Comparison of ENCODE assay signal across 9 cellular contexts in genomic region chr5:160311491-160312138, GRCh38. TPM values are rescaled to one million over a fixed set of nuclear protein-coding genes. Genes with fewer than 3 reads are reported as not detected.
DNase-seq lines count a peak whose midpoint lies in the region; ATAC-seq and TF ChIP-seq lines count a peak whose summit lies in the region.
"Had no signal": no experiment of that assay in that cellular context is flagged by ENCODE, and none has a peak within 500 bp of the region (broad histone marks: within the 10 kb centered on the region; RNA-seq: fewer than 3 reads in every experiment).

No MANE protein-coding gene starts in this region.

- no peak for TF ChIP-seq CTCF in mucosa of descending colon (IDR thresholded peaks at IDR 0.05)

- peak; percentile 15 for ATAC-seq in GM18909 (IDR thresholded peaks at IDR 0.05; ENCODE audit: poor library complexity, unreplicated experiment)
- ATAC-seq in mucosa of descending colon, result peak; percentile 62
- no peak for ATAC-seq in HG02840 (IDR thresholded peaks at IDR 0.05; ENCODE audit: low FRiP score, unreplicated experiment)

- DNase-seq in dermis blood vessel endothelial cell (peak; percentile 51), mucosa of descending colon (peak; percentile 41 to 61 (median 56)), hippocampal formation (lab: John Stamatoyannopoulos, UW) (no peak), NCI-H128 (lab: John Stamatoyannopoulos, UW; ENCODE audit: unreplicated experiment) (no peak), NCI-H1105 treated with DMSO at 0.1 percent for 48 hours (lab: John Stamatoyannopoulos, UW) (no peak)

- intact Hi-C loops in mucosa of descending colon (cut with DNase I, micrococcal nuclease), result no loop called here

- peak overlapping the region; percentile 86 for H3K9ac ChIP-seq in HUES64 (ENCODE audit: low read depth, low read length)

- H3K9me3 ChIP-seq in HUES64 (ENCODE audit: insufficient read depth, low read depth, low read length) (no peaks in the 10 kb centered on the region), mucosa of descending colon (no peaks in the 10 kb centered on the region)

- under 1% methylated on average over 44 of the region's 45 CpGs for WGBS in HUES64

- H3K36me3 ChIP-seq in HUES64 (ENCODE audit: insufficient read depth, low read length), result peaks cover 35% of the 10 kb centered on the region
- H3K36me3 ChIP-seq in mucosa of descending colon (ENCODE audit: low read depth), result no peaks in the 10 kb centered on the region

- H3K27ac ChIP-seq in HUES64 (ENCODE audit: low read depth, low read length), result no peak overlapping the region
- H3K27ac ChIP-seq: VCaP had no signal

- peak overlapping the region; percentile 88 for H3K4me3 ChIP-seq in HUES64 (ENCODE audit: low read length)
- peak overlapping the region; percentile 44 for H3K4me3 ChIP-seq in mucosa of descending colon

- H3K27me3 ChIP-seq in HUES64 (ENCODE audit: insufficient read depth, low read length), result no peaks in the 10 kb centered on the region; the same call in 1 of the 2 replicates

- H3K4me1 ChIP-seq in HUES64 (ENCODE audit: insufficient read depth, low read length) (peaks cover 21% of the 10 kb centered on the region), mucosa of descending colon (ENCODE audit: low read depth) (peaks cover 8% of the 10 kb centered on the region)

RNA-seq across cellular contexts. Expression of gene CCNJL, which starts 0.7 kb away (rescaled TPM):
- polyA plus RNA-seq in HUES64 (2013, experiment 1 of 2), result 22.6 TPM
- 26.2 TPM for polyA plus RNA-seq in HUES64 (2013, experiment 2 of 2)
- total RNA-seq in dermis blood vessel endothelial cell (8.0 and 10.4 TPM in 2 replicates), mucosa of descending colon (10 to 100 TPM in 2 of 3 donors, 1 to 10 TPM in 1; 8.7 to 32.7 (median 25.0) TPM)

RNA-seq across cellular contexts. Expression of gene C1QTNF2, which starts 58.8 kb away (rescaled TPM):
- polyA plus RNA-seq in HUES64 (2013, experiment 1 of 2), result 0.50 TPM
- 0.57 TPM for polyA plus RNA-seq in HUES64 (2013, experiment 2 of 2)
- total RNA-seq in dermis blood vessel endothelial cell, result 0.17 and 0.28 TPM in 2 replicates
- total RNA-seq in mucosa of descending colon, result 1 to 10 TPM in 1 of 3 donors, under 1 TPM in 2; 0.43 to 1.5 (median 0.89) TPM

Comparison
In these comparisons a context has a peak if more than half of its experiments do, and no peak if none do; other contexts are left out.
1. DNase-seq: peak in dermis blood vessel endothelial cell (single experiment) and mucosa of descending colon (3 of 3); none in hippocampal formation (0 of 2), NCI-H128 (single experiment) and NCI-H1105 treated with DMSO at 0.1 percent for 48 hours (single experiment).